9 cellular contexts compared by ENCODE assay signal in the genomic region with DNA sequence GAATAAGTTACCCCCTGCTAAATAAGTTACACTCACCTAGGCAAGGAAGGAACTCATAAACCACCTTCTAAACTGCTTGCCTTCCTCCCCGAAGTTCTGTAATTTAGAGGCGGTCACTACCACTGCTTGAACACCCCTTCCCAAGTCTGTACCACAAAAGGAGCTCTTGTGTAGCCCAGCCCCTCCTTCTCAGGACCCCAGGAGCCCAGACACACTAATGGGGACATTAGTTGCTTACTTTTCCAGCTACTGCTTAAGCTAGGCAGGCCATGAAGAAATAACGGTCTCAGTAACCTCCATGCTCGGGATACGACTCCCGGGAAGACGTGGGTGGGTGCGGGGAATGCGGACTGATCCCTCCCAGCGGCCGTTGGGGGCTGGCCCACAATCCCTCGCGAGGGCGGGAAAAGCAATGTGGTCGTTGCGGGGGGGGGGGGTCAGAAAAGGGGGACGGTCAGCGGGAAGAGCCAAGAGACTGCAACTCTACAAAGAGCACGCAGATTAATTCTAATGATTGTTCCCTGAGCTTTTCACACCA. TPM values are rescaled to one million over a fixed set of nuclear protein-coding genes. Genes with fewer than 3 reads are reported as not detected.
DNase-seq lines count a peak whose midpoint lies in the region; ATAC-seq and TF ChIP-seq lines count a peak whose summit lies in the region.
"Had no signal": no experiment of that assay in that cellular context is flagged by ENCODE, and none has a peak within 500 bp of the region (broad histone marks: within the 10 kb centered on the region; RNA-seq: fewer than 3 reads in every experiment).

A gene with protein sequence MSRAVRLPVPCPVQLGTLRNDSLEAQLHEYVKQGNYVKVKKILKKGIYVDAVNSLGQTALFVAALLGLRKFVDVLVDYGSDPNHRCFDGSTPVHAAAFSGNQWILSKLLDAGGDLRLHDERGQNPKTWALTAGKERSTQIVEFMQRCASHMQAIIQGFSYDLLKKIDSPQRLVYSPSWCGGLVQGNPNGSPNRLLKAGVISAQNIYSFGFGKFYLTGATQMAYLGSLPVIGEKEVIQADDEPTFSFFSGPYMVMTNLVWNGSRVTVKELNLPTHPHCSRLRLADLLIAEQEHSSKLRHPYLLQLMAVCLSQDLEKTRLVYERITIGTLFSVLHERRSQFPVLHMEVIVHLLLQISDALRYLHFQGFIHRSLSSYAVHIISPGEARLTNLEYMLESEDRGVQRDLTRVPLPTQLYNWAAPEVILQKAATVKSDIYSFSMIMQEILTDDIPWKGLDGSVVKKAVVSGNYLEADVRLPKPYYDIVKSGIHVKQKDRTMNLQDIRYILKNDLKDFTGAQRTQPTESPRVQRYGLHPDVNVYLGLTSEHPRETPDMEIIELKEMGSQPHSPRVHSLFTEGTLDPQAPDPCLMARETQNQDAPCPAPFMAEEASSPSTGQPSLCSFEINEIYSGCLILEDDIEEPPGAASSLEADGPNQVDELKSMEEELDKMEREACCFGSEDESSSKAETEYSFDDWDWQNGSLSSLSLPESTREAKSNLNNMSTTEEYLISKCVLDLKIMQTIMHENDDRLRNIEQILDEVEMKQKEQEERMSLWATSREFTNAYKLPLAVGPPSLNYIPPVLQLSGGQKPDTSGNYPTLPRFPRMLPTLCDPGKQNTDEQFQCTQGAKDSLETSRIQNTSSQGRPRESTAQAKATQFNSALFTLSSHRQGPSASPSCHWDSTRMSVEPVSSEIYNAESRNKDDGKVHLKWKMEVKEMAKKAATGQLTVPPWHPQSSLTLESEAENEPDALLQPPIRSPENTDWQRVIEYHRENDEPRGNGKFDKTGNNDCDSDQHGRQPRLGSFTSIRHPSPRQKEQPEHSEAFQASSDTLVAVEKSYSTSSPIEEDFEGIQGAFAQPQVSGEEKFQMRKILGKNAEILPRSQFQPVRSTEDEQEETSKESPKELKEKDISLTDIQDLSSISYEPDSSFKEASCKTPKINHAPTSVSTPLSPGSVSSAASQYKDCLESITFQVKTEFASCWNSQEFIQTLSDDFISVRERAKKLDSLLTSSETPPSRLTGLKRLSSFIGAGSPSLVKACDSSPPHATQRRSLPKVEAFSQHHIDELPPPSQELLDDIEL (N-terminal part only) (minus strand): TSS at position 345 of the 538 bp plus-strand sequence. CDS start 40,044 bp downstream, outside the sequence.

- no peak for ATAC-seq in activated CD4-positive, alpha-beta T cell treated with anti-CD3 and anti-CD28 coated beads for 36 hours
- no peak for ATAC-seq in activated naive CD8-positive, alpha-beta T cell treated with anti-CD3 and anti-CD28 coated beads, Interleukin-2, amount 10 ng/mL, durations not matched to agents 7 days and 5 days (ENCODE audit: low read depth)
- ATAC-seq in left lung = no peak
- ATAC-seq in HG03095 (IDR thresholded peaks at IDR 0.05; ENCODE audit: unreplicated experiment) = no peak
- no peak for ATAC-seq in GM21619 (IDR thresholded peaks at IDR 0.05; ENCODE audit: unreplicated experiment)
- no peak for ATAC-seq in HG03457 (IDR thresholded peaks at IDR 0.05; ENCODE audit: unreplicated experiment)

- peak within 1 kb of the TSS; percentile 65 to 81 for H3K4me3 ChIP-seq in left lung
- H3K4me3 ChIP-seq in thymus (ENCODE audit: low read length) = peak within 1 kb of the TSS; percentile 81

- H3K4me1 ChIP-seq in left lung (peaks cover 0 to 26% of the 10 kb centered on the region in 2 donors), thymus (ENCODE audit: control insufficient read depth, insufficient read depth, low read length) (peaks cover 7% of the 10 kb centered on the region)

- H3K4me1 Mint-ChIP-seq in activated CD4-positive, alpha-beta T cell treated with anti-CD3 and anti-CD28 coated beads for 36 hours = peaks cover 27% of the 10 kb centered on the region
- H3K4me1 Mint-ChIP-seq in activated naive CD8-positive, alpha-beta T cell treated with anti-CD3 and anti-CD28 coated beads, Interleukin-2, amount 10 ng/mL, durations not matched to agents 7 days and 5 days = peaks cover 24% of the 10 kb centered on the region

- no peak for DNase-seq in activated CD4-positive, alpha-beta T cell treated with anti-CD3 and anti-CD28 coated beads for 36 hours
- no peak for DNase-seq in activated CD4-positive, alpha-beta T cell treated with anti-CD3 and anti-CD28 coated beads for 4 hours
- DNase-seq in activated naive CD8-positive, alpha-beta T cell treated with anti-CD3 and anti-CD28 coated beads, Interleukin-2, amount 10 ng/mL, durations not matched to agents 7 days and 5 days = no peak
- no peak for DNase-seq in left lung

- H3K9me3 ChIP-seq in left lung = no peaks in the 10 kb centered on the region
- no peaks in the 10 kb centered on the region for H3K9me3 ChIP-seq in thymus (ENCODE audit: control insufficient read depth)

- POLR2A ChIA-PET in activated CD4-positive, alpha-beta T cell treated with anti-CD3 and anti-CD28 coated beads for 36 hours (lab: Charles Lee) = interaction anchor here (1.0 to 2.8 kb wide), 5 partner anchors 10 to 86 kb away, joined by 3 to 61 read pairs (median 6); no protein-coding TSS in a partner anchor
- POLR2A ChIA-PET in activated naive CD8-positive, alpha-beta T cell treated with anti-CD3 and anti-CD28 coated beads, Interleukin-2, amount 10 ng/mL, durations not matched to agents 7 days and 5 days (lab: Charles Lee) = interaction anchor here (1.1 to 3.0 kb wide), 6 partner anchors 12 to 415 kb away, joined by 3 to 65 read pairs (median 7); a partner anchor contains a TSS

- H3K36me3 Mint-ChIP-seq in activated CD4-positive, alpha-beta T cell treated with anti-CD3 and anti-CD28 coated beads for 36 hours (ENCODE audit: low read depth) = peaks cover 22% of the 10 kb centered on the region
- H3K36me3 Mint-ChIP-seq in activated naive CD8-positive, alpha-beta T cell treated with anti-CD3 and anti-CD28 coated beads, Interleukin-2, amount 10 ng/mL, durations not matched to agents 7 days and 5 days = peaks cover 13% of the 10 kb centered on the region

- H3K36me3 ChIP-seq in left lung (peaks cover 0 to under 1% of the 10 kb centered on the region in 2 donors), thymus (ENCODE audit: control insufficient read depth, insufficient read depth) (peaks cover 3% of the 10 kb centered on the region)

- H3K4me3 Mint-ChIP-seq in activated CD4-positive, alpha-beta T cell treated with anti-CD3 and anti-CD28 coated beads for 36 hours = peak within 1 kb of the TSS; percentile 92
- H3K4me3 Mint-ChIP-seq in activated naive CD8-positive, alpha-beta T cell treated with anti-CD3 and anti-CD28 coated beads, Interleukin-2, amount 10 ng/mL, durations not matched to agents 7 days and 5 days = peak within 1 kb of the TSS; percentile 95

- no peaks in the 10 kb centered on the region for H3K27me3 Mint-ChIP-seq in activated CD4-positive, alpha-beta T cell treated with anti-CD3 and anti-CD28 coated beads for 36 hours
- H3K27me3 Mint-ChIP-seq in activated naive CD8-positive, alpha-beta T cell treated with anti-CD3 and anti-CD28 coated beads, Interleukin-2, amount 10 ng/mL, durations not matched to agents 7 days and 5 days = peaks cover 7% of the 10 kb centered on the region

- 91% methylated on average over 19 of the region's 19 CpGs for WGBS in thymus

- H3K27me3 ChIP-seq in left lung = no peaks in the 10 kb centered on the region
- H3K27me3 ChIP-seq in thymus (ENCODE audit: control insufficient read depth, insufficient read depth) = no peaks in the 10 kb centered on the region

- intact Hi-C loops in activated CD4-positive, alpha-beta T cell treated with anti-CD3 and anti-CD28 coated beads for 36 hours (cut with DNase I, micrococcal nuclease) = loop anchor here (1.0 to 10.0 kb wide), 9 partner anchors 32 to 464 kb away; a partner anchor contains a TSS
- intact Hi-C loops in left lung (cut with DNase I) = no loop called here

- CTCF ChIA-PET in activated CD4-positive, alpha-beta T cell treated with anti-CD3 and anti-CD28 coated beads for 36 hours (lab: Charles Lee) = interaction anchor here (0.7 to 1.9 kb wide), 2 partner anchors 173 to 557 kb away, joined by 3 to 8 read pairs; no protein-coding TSS in a partner anchor

- H3K27ac ChIP-seq in left lung = peak within 1 kb of the TSS; percentile 64 to 89
- H3K27ac ChIP-seq in thymus (ENCODE audit: low read depth) = peak within 1 kb of the TSS; percentile 89

- H3K9me3 Mint-ChIP-seq in activated CD4-positive, alpha-beta T cell treated with anti-CD3 and anti-CD28 coated beads for 36 hours (ENCODE audit: low read depth) = no peaks in the 10 kb centered on the region
- H3K9me3 Mint-ChIP-seq in activated naive CD8-positive, alpha-beta T cell treated with anti-CD3 and anti-CD28 coated beads, Interleukin-2, amount 10 ng/mL, durations not matched to agents 7 days and 5 days = no peaks in the 10 kb centered on the region

- H3K27ac Mint-ChIP-seq in activated CD4-positive, alpha-beta T cell treated with anti-CD3 and anti-CD28 coated beads for 36 hours = peak within 1 kb of the TSS; percentile 98
- H3K27ac Mint-ChIP-seq in activated naive CD8-positive, alpha-beta T cell treated with anti-CD3 and anti-CD28 coated beads, Interleukin-2, amount 10 ng/mL, durations not matched to agents 7 days and 5 days = peak within 1 kb of the TSS; percentile 96

- TF ChIP-seq CTCF in left lung (IDR thresholded peaks at IDR 0.05) = no peak

RNA-seq across cellular contexts. Expression of the gene that starts here (rescaled TPM):
- under 1 TPM; 0.14 to 0.21 TPM for total RNA-seq in activated CD4-positive, alpha-beta T cell treated with anti-CD3 and anti-CD28 coated beads for 36 hours
- under 1 TPM; 0.30 to 0.43 TPM for total RNA-seq in activated naive CD8-positive, alpha-beta T cell treated with anti-CD3 and anti-CD28 coated beads, Interleukin-2, amount 10 ng/mL, durations not matched to agents 7 days and 5 days
- total RNA-seq in left lung = under 1 TPM; 0.47 TPM
- 0.46 TPM for polyA plus RNA-seq in thymus
- total RNA-seq: Daoy had no signal

Comparison
In these comparisons a context has a peak if more than half of its experiments do, and no peak if none do; other contexts are left out.
1. intact Hi-C loops: an anchor here in activated CD4-positive, alpha-beta T cell treated with anti-CD3 and anti-CD28 coated beads for 36 hours (1.0 to 10.0 kb wide); none called in left lung.